In genomic region chr10:128551475-128551874, GRCh38 we compare ENCODE assay signal across 21 cellular contexts.
DNase-seq lines count a peak whose midpoint lies in the region; ATAC-seq and TF ChIP-seq lines count a peak whose summit lies in the region.
"Had no signal": no experiment of that assay in that cellular context is flagged by ENCODE, and none has a peak within 500 bp of the region (broad histone marks: within the 10 kb centered on the region; RNA-seq: fewer than 3 reads in every experiment).

No MANE protein-coding gene starts in this region.

- CTCF ChIA-PET in RWPE1 (lab: Yijun Ruan, JAX), result no interaction called here

- 57% methylated on average over 7 of the region's 7 CpGs for WGBS in prostate gland

- peak overlapping the region; percentile 11; the same call in 1 of the 2 replicates for H3K27ac ChIP-seq in C4-2B
- no peak overlapping the region for H3K27ac ChIP-seq in prostate gland
- no peak overlapping the region for H3K27ac ChIP-seq in RWPE1
- H3K27ac ChIP-seq: 22Rv1; A549; BLaER1 treated with 17β-estradiol and CSF1 and Interleukin-3, amounts not matched to agents 10 nM and 100 nM had no signal

- TF ChIP-seq POLR2A in prostate gland (IDR thresholded peaks at IDR 0.05), result no peak

- no peaks in the 10 kb centered on the region for H3K9me3 ChIP-seq in prostate gland
- H3K9me3 ChIP-seq: A549 had no signal

- POLR2A ChIA-PET in RWPE1 (lab: Yijun Ruan, JAX; ENCODE audit: low non-redundant PET), result no interaction called here

- intact Hi-C loops in prostate gland (cut with DNase I), result no loop called here

- H3K27me3 ChIP-seq in prostate gland (replicated peaks; ENCODE audit: insufficient read depth), result no peaks in the 10 kb centered on the region
- H3K27me3 ChIP-seq: BLaER1 treated with 17β-estradiol and CSF1 and Interleukin-3, amounts not matched to agents 10 nM and 100 nM had no signal

- no peaks in the 10 kb centered on the region for H3K36me3 ChIP-seq in prostate gland
- H3K36me3 ChIP-seq: BLaER1 treated with 17β-estradiol and CSF1 and Interleukin-3, amounts not matched to agents 10 nM and 100 nM had no signal

- no peak for TF ChIP-seq CTCF in C4-2B (conservative IDR thresholded peaks at IDR 0.05)
- no peak for TF ChIP-seq CTCF in LNCaP clone FGC (IDR thresholded peaks at IDR 0.05; ENCODE audit: control insufficient read depth, extremely low read depth, insufficient read depth)
- TF ChIP-seq CTCF in prostate gland (IDR thresholded peaks at IDR 0.05), result no peak
- no peak for TF ChIP-seq CTCF in RWPE1 (conservative IDR thresholded peaks at IDR 0.05; ENCODE audit: low read depth)

- ATAC-seq in HG03135 (IDR thresholded peaks at IDR 0.05; ENCODE audit: unreplicated experiment) (no peak), GM18511 (IDR thresholded peaks at IDR 0.05; ENCODE audit: unreplicated experiment) (no peak)
- ATAC-seq: A549 had no signal

- H3K4me1 ChIP-seq in prostate gland (replicated peaks), result no peaks in the 10 kb centered on the region
- H3K4me1 ChIP-seq: A549 had no signal

- no peak overlapping the region for H3K4me3 ChIP-seq in LNCaP clone FGC (ENCODE audit: low read depth, low read length)
- H3K4me3 ChIP-seq in prostate gland, result no peak overlapping the region
- H3K4me3 ChIP-seq: A549; BLaER1 treated with 17β-estradiol and CSF1 and Interleukin-3, amounts not matched to agents 10 nM and 100 nM had no signal

- DNase-seq in LNCaP clone FGC (ENCODE audit: low read depth), result peak; percentile 63
- peak; percentile 23 for DNase-seq in prostate gland (ENCODE audit: low spot score)
- no peak for DNase-seq in RWPE1 (ENCODE audit: low spot score)
- DNase-seq: AML-193; CD4-positive, alpha-beta memory T cell; CD4-positive, CD25-positive, alpha-beta regulatory T cell; CD8-positive, alpha-beta memory T cell; COR-L47; DMS 273 treated with DMSO at 0.1 percent for 48 hours; DMS153; DMS53; DMS79; DND-41; EL; GF-D8 had no signal
